ENCODE assay signal across 1 cellular context in genomic region chr6:152167639-152168603, GRCh38.
TF ChIP-seq lines count a peak whose summit lies in the region.

No MANE protein-coding gene starts in this region.

TF ChIP-seq in GM12878, 131 proteins besides CTCF, POLR2A, EP300 and RAD21 (continued from another document):
- TF ChIP-seq SKIL (IDR thresholded peaks at IDR 0.05; ENCODE audit: low read depth, poor library complexity, severe bottlenecking), result no peak
- no peak for TF ChIP-seq ZNF24 (IDR thresholded peaks at IDR 0.05)
- TF ChIP-seq NKRF (conservative IDR thresholded peaks at IDR 0.05), result no peak
- TF ChIP-seq SP1 (IDR thresholded peaks at IDR 0.05; ENCODE audit: low read depth, low read length), result no peak
- TF ChIP-seq SUPT20H (IDR thresholded peaks at IDR 0.05; ENCODE audit: borderline replicate concordance, control insufficient read depth, low read depth, low read length), result no peak
- TF ChIP-seq DPF2 (IDR thresholded peaks at IDR 0.05), result no peak
- TF ChIP-seq TARDBP (IDR thresholded peaks at IDR 0.05; ENCODE audit: borderline replicate concordance), result no peak
- no peak for TF ChIP-seq USF2 (IDR thresholded peaks at IDR 0.05; ENCODE audit: borderline replicate concordance, low read depth, low read length)
- TF ChIP-seq WRNIP1 (IDR thresholded peaks at IDR 0.05; ENCODE audit: borderline replicate concordance, low read depth, low read length), result no peak
- no peak for TF ChIP-seq SREBF1 (IDR thresholded peaks at IDR 0.05; ENCODE audit: low read length)
- TF ChIP-seq LARP7 (IDR thresholded peaks at IDR 0.05), result no peak
- TF ChIP-seq ZNF384 (IDR thresholded peaks at IDR 0.05; ENCODE audit: borderline replicate concordance, low read depth, low read length), result no peak
- no peak for TF ChIP-seq BRCA1 (IDR thresholded peaks at IDR 0.05; ENCODE audit: low read depth, low read length)
